In genomic region chr5:38500861-38501260, GRCh38 we compare ENCODE assay signal across 14 cellular contexts. TPM values are rescaled to one million over a fixed set of nuclear protein-coding genes. Genes with fewer than 3 reads are reported as not detected.
DNase-seq lines count a peak whose midpoint lies in the region; ATAC-seq and TF ChIP-seq lines count a peak whose summit lies in the region.
"Had no signal": no experiment of that assay in that cellular context is flagged by ENCODE, and none has a peak within 500 bp of the region (broad histone marks: within the 10 kb centered on the region; RNA-seq: fewer than 3 reads in every experiment).

No MANE protein-coding gene starts in this region.

- DNase-seq in GM04503 (ENCODE audit: low read depth), result peak; percentile 18
- DNase-seq in PC-3, result peak; percentile 62
- peak; percentile 44 for DNase-seq in fibroblast of the aortic adventitia (ENCODE audit: low read depth)
- peak; percentile 2 for DNase-seq in retinal pigment epithelial cell (ENCODE audit: low read depth)
- no peak for DNase-seq in NCI-H1417 (lab: John Stamatoyannopoulos, UW)
- no peak for DNase-seq in COLO829 (ENCODE audit: low spot score)
- DNase-seq in iPS-NIHi11 (ENCODE audit: low spot score), result no peak
- DNase-seq: activated CD4-positive, CD25-positive, alpha-beta regulatory T cell treated with anti-CD3 and anti-CD28 coated beads, Interleukin-2, amount 50 U/mL, for 72 hours; activated naive CD8-positive, alpha-beta T cell treated with anti-CD3 and anti-CD28 coated beads, Interleukin-2, amount 50 U/mL, for 24 hours; activated T-cell treated with anti-CD3 and anti-CD28 coated beads, Interleukin-2, amount 50 U/mL, for 1 hour; Calu3; left ventricle myocardium inferior; small intestine; SW 1271 had no signal

- no peaks in the 10 kb centered on the region for H3K9me3 ChIP-seq in PC-3 (ENCODE audit: low read length)
- H3K9me3 ChIP-seq: left ventricle myocardium inferior had no signal

- H3K36me3 ChIP-seq in PC-3 (ENCODE audit: low read depth, low read length), result no peaks in the 10 kb centered on the region

- H3K27me3 ChIP-seq in PC-3 (ENCODE audit: low read length), result no peaks in the 10 kb centered on the region

- H4K20me1 ChIP-seq in PC-3 (ENCODE audit: low read length), result no peaks in the 10 kb centered on the region

- no peak overlapping the region for H3K9ac ChIP-seq in PC-3 (ENCODE audit: low read length)

- intact Hi-C loops in PC-3 (cut with micrococcal nuclease), result no loop called here

- H3K4me1 ChIP-seq in PC-3 (ENCODE audit: insufficient read depth, low read length), result peaks cover 7% of the 10 kb centered on the region
- H3K4me1 ChIP-seq: left ventricle myocardium inferior had no signal

- no peak for TF ChIP-seq CTCF in PC-3 (conservative IDR thresholded peaks at IDR 0.05; ENCODE audit: low read depth, low read length)
- no peak for TF ChIP-seq CTCF in fibroblast of the aortic adventitia (IDR thresholded peaks at IDR 0.05; ENCODE audit: insufficient read depth, low read length)
- no peak for TF ChIP-seq CTCF in retinal pigment epithelial cell (conservative IDR thresholded peaks at IDR 0.05; ENCODE audit: low read depth, low read length)

- BruUV-seq in PC-3 (replicated peaks; lab: Mats Ljungman, UMichigan), result no TSS peak

- H3K79me2 ChIP-seq in PC-3 (ENCODE audit: low read length), result no peaks in the 10 kb centered on the region

- H3F3A ChIP-seq in PC-3 (ENCODE audit: low read length, unreplicated experiment), result no peaks in the 10 kb centered on the region

- CTCF ChIA-PET in PC-3 (lab: Charles Lee), result no interaction called here

- H2AFZ ChIP-seq in PC-3 (ENCODE audit: low read length), result peak overlapping the region; percentile 36

- POLR2A ChIA-PET in PC-3 (lab: Charles Lee; ENCODE audit: unreplicated experiment), result no interaction called here

- peak; percentile 79 for ATAC-seq in PC-3
- ATAC-seq: activated naive CD8-positive, alpha-beta T cell treated with anti-CD3 and anti-CD28 coated beads, Interleukin-2, amount 50 U/mL, for 24 hours had no signal

- no peaks in the 10 kb centered on the region for H3K9me2 ChIP-seq in PC-3 (replicated peaks; ENCODE audit: low read length)

- H3K4me3 ChIP-seq in PC-3 (ENCODE audit: low read length), result no peak overlapping the region
- H3K4me3 ChIP-seq in fibroblast of the aortic adventitia (ENCODE audit: low read depth, low read length), result no peak overlapping the region
- no peak overlapping the region for H3K4me3 ChIP-seq in retinal pigment epithelial cell (ENCODE audit: low read length)
- H3K4me3 ChIP-seq: left ventricle myocardium inferior had no signal

- H3K4me2 ChIP-seq in PC-3 (ENCODE audit: low read length), result no peak overlapping the region

- H3K27ac ChIP-seq in PC-3 (ENCODE audit: low read length), result no peak overlapping the region
- H3K27ac ChIP-seq: left ventricle myocardium inferior had no signal

RNA-seq across cellular contexts. Expression of gene LIFR, which starts 55.6 kb away (rescaled TPM):
- total RNA-seq in PC-3 (2014; rRNA removed), result 10.4 and 15.7 TPM in 2 replicates
- 38.6 and 45.0 TPM in 2 replicates for total RNA-seq in fibroblast of the aortic adventitia (ENCODE audit: low replicate concordance)

Comparison
In these comparisons a context has a peak if more than half of its experiments do, and no peak if none do; other contexts are left out.
1. DNase-seq: peak in GM04503 (single experiment), PC-3 (single experiment), fibroblast of the aortic adventitia (single experiment) and retinal pigment epithelial cell (single experiment); none in NCI-H1417 (0 of 3), COLO829 (single experiment) and iPS-NIHi11 (single experiment).